Comparison of ENCODE assay signal across 8 cellular contexts in genomic region chr17:62692721-62693431, GRCh38.
DNase-seq lines count a peak whose midpoint lies in the region; ATAC-seq and TF ChIP-seq lines count a peak whose summit lies in the region.

No MANE protein-coding gene starts in this region.

- CTCF ChIA-PET in activated naive CD4-positive, alpha-beta T cell treated with anti-CD3 and anti-CD28 coated beads for 36 hours (lab: Charles Lee), result interaction anchor here (1.5 kb wide), 1 partner anchor 18 kb away, joined by 3 read pairs; no protein-coding TSS in a partner anchor
- CTCF ChIA-PET in PC-3 (lab: Charles Lee), result no interaction called here

- peak; percentile 27 for DNase-seq in activated naive CD4-positive, alpha-beta T cell treated with anti-CD3 and anti-CD28 coated beads for 36 hours
- no peak for DNase-seq in activated naive CD4-positive, alpha-beta T cell treated with Interleukin-2 at 50 U/mL for 16 hours
- DNase-seq in PC-3 (peak; percentile 50), fibroblast of pulmonary artery (ENCODE audit: low read depth) (peak; percentile 52), upper lobe of right lung (no peak), medulla oblongata (ENCODE audit: extremely low spot score) (no peak), NCI-H128 (lab: John Stamatoyannopoulos, UW; ENCODE audit: unreplicated experiment) (no peak)
- DNase-seq in effector memory CD4-positive, alpha-beta T cell, result no peak

- no peak overlapping the region for H3K27ac ChIP-seq in PC-3 (ENCODE audit: low read length)
- no peak overlapping the region for H3K27ac ChIP-seq in upper lobe of right lung
- H3K27ac ChIP-seq in effector memory CD4-positive, alpha-beta T cell (ENCODE audit: insufficient read depth, low read length, poor library complexity, severe bottlenecking), result no peak overlapping the region

- TF ChIP-seq CTCF in PC-3 (conservative IDR thresholded peaks at IDR 0.05; ENCODE audit: low read depth, low read length) (peak; percentile 72), fibroblast of pulmonary artery (IDR thresholded peaks at IDR 0.05; ENCODE audit: low read length, missing control alignments) (peak; percentile 62), upper lobe of right lung (IDR thresholded peaks at IDR 0.05) (peak; percentile 35)

- peak; percentile 70 for ATAC-seq in PC-3
- peak; percentile 39 for ATAC-seq in upper lobe of right lung

- POLR2A ChIA-PET in PC-3 (lab: Charles Lee; ENCODE audit: unreplicated experiment), result no interaction called here

- no peaks in the 10 kb centered on the region for H3K9me3 Mint-ChIP-seq in activated naive CD4-positive, alpha-beta T cell treated with anti-CD3 and anti-CD28 coated beads for 36 hours

- no peak overlapping the region for H3K4me2 ChIP-seq in PC-3 (ENCODE audit: low read length)

- intact Hi-C loops in activated naive CD4-positive, alpha-beta T cell treated with anti-CD3 and anti-CD28 coated beads for 36 hours (cut with micrococcal nuclease), result no loop called here
- intact Hi-C loops in PC-3 (cut with micrococcal nuclease), result no loop called here
- intact Hi-C loops in upper lobe of right lung (cut with DNase I), result no loop called here

- no peaks in the 10 kb centered on the region for H3K27me3 Mint-ChIP-seq in activated naive CD4-positive, alpha-beta T cell treated with anti-CD3 and anti-CD28 coated beads for 36 hours (ENCODE audit: low read depth)

- H3K27me3 ChIP-seq in PC-3 (ENCODE audit: low read length) (no peaks in the 10 kb centered on the region), upper lobe of right lung (no peaks in the 10 kb centered on the region)
- no peaks in the 10 kb centered on the region for H3K27me3 ChIP-seq in effector memory CD4-positive, alpha-beta T cell (replicated peaks; ENCODE audit: control insufficient read depth, insufficient read depth, low read length, poor library complexity, severe bottlenecking)

- no peak overlapping the region for H3K4me3 ChIP-seq in PC-3 (ENCODE audit: low read length)
- no peak overlapping the region for H3K4me3 ChIP-seq in fibroblast of pulmonary artery (replicated peaks; ENCODE audit: low read depth, low read length)
- no peak overlapping the region for H3K4me3 ChIP-seq in upper lobe of right lung
- no peak overlapping the region for H3K4me3 ChIP-seq in effector memory CD4-positive, alpha-beta T cell (ENCODE audit: insufficient read depth, low read depth, low read length, poor library complexity, severe bottlenecking)

- H4K20me1 ChIP-seq in PC-3 (ENCODE audit: low read length), result no peaks in the 10 kb centered on the region

- BruUV-seq in PC-3 (replicated peaks; lab: Mats Ljungman, UMichigan), result no TSS peak

- H3K36me3 ChIP-seq in PC-3 (ENCODE audit: low read depth, low read length) (no peaks in the 10 kb centered on the region), upper lobe of right lung (peaks cover 6% of the 10 kb centered on the region)
- no peaks in the 10 kb centered on the region for H3K36me3 ChIP-seq in effector memory CD4-positive, alpha-beta T cell (ENCODE audit: control insufficient read depth, insufficient read depth, low read length)

- H3K4me1 ChIP-seq in PC-3 (ENCODE audit: insufficient read depth, low read length) (peaks cover 13% of the 10 kb centered on the region), upper lobe of right lung (peaks cover 3% of the 10 kb centered on the region)
- no peaks in the 10 kb centered on the region for H3K4me1 ChIP-seq in effector memory CD4-positive, alpha-beta T cell (ENCODE audit: control insufficient read depth, insufficient read depth, low read length, poor library complexity, severe bottlenecking)

- no peak overlapping the region for H3K27ac Mint-ChIP-seq in activated naive CD4-positive, alpha-beta T cell treated with anti-CD3 and anti-CD28 coated beads for 36 hours

- no peak overlapping the region for H3K4me3 Mint-ChIP-seq in activated naive CD4-positive, alpha-beta T cell treated with anti-CD3 and anti-CD28 coated beads for 36 hours

- H3F3A ChIP-seq in PC-3 (ENCODE audit: low read length, unreplicated experiment), result no peaks in the 10 kb centered on the region

- H3K9me2 ChIP-seq in PC-3 (replicated peaks; ENCODE audit: low read length), result no peaks in the 10 kb centered on the region

- no peaks in the 10 kb centered on the region for H3K36me3 Mint-ChIP-seq in activated naive CD4-positive, alpha-beta T cell treated with anti-CD3 and anti-CD28 coated beads for 36 hours (ENCODE audit: low read depth)

- H3K9ac ChIP-seq in PC-3 (ENCODE audit: low read length), result no peak overlapping the region

- H3K4me1 Mint-ChIP-seq in activated naive CD4-positive, alpha-beta T cell treated with anti-CD3 and anti-CD28 coated beads for 36 hours (ENCODE audit: low read depth), result no peaks in the 10 kb centered on the region

- no peaks in the 10 kb centered on the region for H3K9me3 ChIP-seq in PC-3 (ENCODE audit: low read length)
- H3K9me3 ChIP-seq in upper lobe of right lung, result no peaks in the 10 kb centered on the region
- no peaks in the 10 kb centered on the region for H3K9me3 ChIP-seq in effector memory CD4-positive, alpha-beta T cell (ENCODE audit: control insufficient read depth, low read length)

- H2AFZ ChIP-seq in PC-3 (ENCODE audit: low read length), result no peak overlapping the region

- no peaks in the 10 kb centered on the region for H3K79me2 ChIP-seq in PC-3 (ENCODE audit: low read length)

Comparison
In these comparisons a context has a peak if more than half of its experiments do, and no peak if none do; other contexts are left out.
1. DNase-seq: peak in activated naive CD4-positive, alpha-beta T cell treated with anti-CD3 and anti-CD28 coated beads for 36 hours (single experiment), PC-3 (single experiment) and fibroblast of pulmonary artery (single experiment); none in activated naive CD4-positive, alpha-beta T cell treated with Interleukin-2 at 50 U/mL for 16 hours (single experiment), upper lobe of right lung (single experiment), medulla oblongata (single experiment), NCI-H128 (single experiment) and effector memory CD4-positive, alpha-beta T cell (0 of 3).
2. Peak in every context shown above with its lines, with median percentiles within 50 percentile points of each other: CTCF ChIP-seq.